Comparison of ENCODE assay signal across 13 cellular contexts in genomic region chr5:7857361-7857760, GRCh38. TPM values are rescaled to one million over a fixed set of nuclear protein-coding genes. Genes with fewer than 3 reads are reported as not detected.
"Had no signal": no experiment of that assay in that cellular context is flagged by ENCODE, and none has a peak within 500 bp of the region (broad histone marks: within the 10 kb centered on the region; RNA-seq: fewer than 3 reads in every experiment).

No MANE protein-coding gene starts in this region.

- DNase-seq: foreskin melanocyte, left colon, T-helper 9 cell had no signal

- H3K27ac ChIP-seq: right atrium auricular region had no signal

- ATAC-seq: stimulated activated memory B cell treated with anti-CD40 and anti-IgM and Interleukin-4, amounts not matched to agents 10 μg/mL and 1 μg/mL and 100 μg/mL, for 72 hours had no signal

- H3K27ac Mint-ChIP-seq: activated naive CD4-positive, alpha-beta T cell treated with anti-CD3 and anti-CD28 coated beads for 36 hours; activated T-cell treated with anti-CD3 and anti-CD28 coated beads, Interleukin-2, amount 50 U/mL, for 72 hours; stimulated activated memory B cell treated with anti-CD40 and anti-IgM and Interleukin-4, amounts not matched to agents 10 μg/mL and 1 μg/mL and 100 μg/mL, for 72 hours; type B pancreatic cell had no signal

- H3K9me3 Mint-ChIP-seq: activated naive CD4-positive, alpha-beta T cell treated with anti-CD3 and anti-CD28 coated beads for 36 hours had no signal

- FAIRE-seq: colon, endothelial cell of umbilical vein had no signal

- H3K27me3 ChIP-seq: right atrium auricular region had no signal

- H3K4me2 ChIP-seq: smooth muscle cell had no signal

- H3K4me3 Mint-ChIP-seq: activated naive CD4-positive, alpha-beta T cell treated with anti-CD3 and anti-CD28 coated beads for 36 hours; stimulated activated memory B cell treated with anti-CD40 and anti-IgM and Interleukin-4, amounts not matched to agents 10 μg/mL and 1 μg/mL and 100 μg/mL, for 72 hours; type B pancreatic cell had no signal

- H3K4me3 ChIP-seq: lung, right atrium auricular region, smooth muscle cell had no signal

- H3K9me3 ChIP-seq: right atrium auricular region had no signal

- H3K27me3 Mint-ChIP-seq: type B pancreatic cell had no signal

RNA-seq across cellular contexts. Expression of gene CFAP90, which starts 6.4 kb away (rescaled TPM):
- total RNA-seq: activated naive CD4-positive, alpha-beta T cell treated with anti-CD3 and anti-CD28 coated beads for 36 hours; activated T-cell treated with anti-CD3 and anti-CD28 coated beads, Interleukin-2, amount 50 U/mL, for 72 hours; cardiac septum; endothelial cell of umbilical vein; left colon; right atrium auricular region had no signal
